8 cellular contexts compared by ENCODE assay signal in genomic region chr16:8850279-8850885, GRCh38. TPM values are rescaled to one million over a fixed set of nuclear protein-coding genes. Genes with fewer than 3 reads are reported as not detected.
DNase-seq lines count a peak whose midpoint lies in the region; TF ChIP-seq lines count a peak whose summit lies in the region.
"Had no signal": no experiment of that assay in that cellular context is flagged by ENCODE, and none has a peak within 500 bp of the region (broad histone marks: within the 10 kb centered on the region; RNA-seq: fewer than 3 reads in every experiment).

No MANE protein-coding gene starts in this region.

- H3K4me3 Mint-ChIP-seq in T-helper 1 cell treated with Interleukin-12 subunit alpha and Interleukin-12 subunit beta and Interleukin-4 antibody, amounts not matched to agents 30 μg/mL and 1 μg/mL, for 36 hours = peak overlapping the region; percentile 15

- no peaks in the 10 kb centered on the region for H3K9me3 Mint-ChIP-seq in T-helper 1 cell treated with Interleukin-12 subunit alpha and Interleukin-12 subunit beta and Interleukin-4 antibody, amounts not matched to agents 30 μg/mL and 1 μg/mL, for 36 hours

- no peaks in the 10 kb centered on the region for H3K27me3 Mint-ChIP-seq in T-helper 1 cell treated with Interleukin-12 subunit alpha and Interleukin-12 subunit beta and Interleukin-4 antibody, amounts not matched to agents 30 μg/mL and 1 μg/mL, for 36 hours (ENCODE audit: low read depth)

- DNase-seq in HCEC 1CT (peak; percentile 88), fibroblast of the aortic adventitia (ENCODE audit: low read depth) (peak; percentile 85), hypothalamus (lab: John Stamatoyannopoulos, UW) (no peak), COLO829 (ENCODE audit: low spot score) (no peak), NCI-H345 (lab: John Stamatoyannopoulos, UW) (no peak)

- H3K27ac Mint-ChIP-seq in T-helper 1 cell treated with Interleukin-12 subunit alpha and Interleukin-12 subunit beta and Interleukin-4 antibody, amounts not matched to agents 30 μg/mL and 1 μg/mL, for 36 hours = peak overlapping the region; percentile 74

- H3K36me3 Mint-ChIP-seq in T-helper 1 cell treated with Interleukin-12 subunit alpha and Interleukin-12 subunit beta and Interleukin-4 antibody, amounts not matched to agents 30 μg/mL and 1 μg/mL, for 36 hours (ENCODE audit: low read depth) = peaks cover 33% of the 10 kb centered on the region

- no peak overlapping the region for H3K4me3 ChIP-seq in fibroblast of the aortic adventitia (ENCODE audit: low read depth, low read length)
- H3K4me3 ChIP-seq in skin epidermis = no peak overlapping the region

- no peak for TF ChIP-seq CTCF in fibroblast of the aortic adventitia (IDR thresholded peaks at IDR 0.05; ENCODE audit: insufficient read depth, low read length)

- peak overlapping the region in 16 of 21 experiments; percentile 8 to 77 (median 54) for H3K27ac ChIP-seq in skin epidermis

- peaks cover 14% of the 10 kb centered on the region for H3K4me1 Mint-ChIP-seq in T-helper 1 cell treated with Interleukin-12 subunit alpha and Interleukin-12 subunit beta and Interleukin-4 antibody, amounts not matched to agents 30 μg/mL and 1 μg/mL, for 36 hours (ENCODE audit: low read depth)

RNA-seq across cellular contexts. Expression of gene CARHSP1, which starts 18.4 kb away (rescaled TPM):
- 66.5 and 68.3 TPM in 2 replicates for total RNA-seq in fibroblast of the aortic adventitia (ENCODE audit: low replicate concordance)

RNA-seq across cellular contexts. Expression of gene LITAFD, which starts 31.8 kb away (rescaled TPM):
- total RNA-seq in fibroblast of the aortic adventitia (ENCODE audit: low replicate concordance) = not detected in 2 replicates
- total RNA-seq: SK-MEL-5 had no signal

RNA-seq across cellular contexts. Expression of gene PMM2, which starts 52.7 kb away (rescaled TPM):
- 34.7 and 55.8 TPM in 2 replicates for total RNA-seq in fibroblast of the aortic adventitia (ENCODE audit: low replicate concordance)

RNA-seq across cellular contexts. Expression of gene TMEM186, which starts 52.9 kb away (rescaled TPM):
- total RNA-seq in fibroblast of the aortic adventitia (ENCODE audit: low replicate concordance) = 3.6 and 4.7 TPM in 2 replicates

Comparison
In these comparisons a context has a peak if more than half of its experiments do, and no peak if none do; other contexts are left out.
1. DNase-seq: peak in HCEC 1CT (single experiment) and fibroblast of the aortic adventitia (single experiment); none in hypothalamus (0 of 51), COLO829 (single experiment) and NCI-H345 (single experiment).